Comparison of ENCODE assay signal across 10 cellular contexts in the genomic region with DNA sequence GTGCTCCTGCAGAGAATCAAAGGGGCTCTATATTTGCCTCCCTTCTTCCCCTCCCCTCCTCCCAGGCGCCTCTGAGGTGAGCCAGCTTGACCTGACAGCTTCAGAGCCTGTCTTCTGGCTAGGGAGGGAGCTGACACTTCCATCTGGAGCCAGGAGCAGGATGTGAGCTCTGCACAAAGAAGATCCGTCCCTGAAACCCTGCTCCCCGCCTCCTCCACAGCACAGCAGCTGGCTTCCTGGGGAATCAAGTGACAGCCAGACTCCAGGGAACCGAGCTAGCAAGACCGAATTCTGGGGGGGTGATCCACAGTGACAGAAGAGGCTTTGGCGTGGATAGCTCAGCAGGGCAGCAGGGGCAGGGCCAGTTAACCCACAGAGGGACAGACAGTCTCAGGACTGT. TPM values are rescaled to one million over a fixed set of nuclear protein-coding genes. Genes with fewer than 3 reads are reported as not detected.
A peak's percentile ranks its signal among the peaks of the same experiment; 100 is the strongest.
DNase-seq lines count a peak whose midpoint lies in the region; ATAC-seq, FAIRE-seq and TF ChIP-seq lines count a peak whose summit lies in the region.
"Had no signal": no experiment of that assay in that cellular context is flagged by ENCODE, and none has a peak within 500 bp of the region (broad histone marks: within the 10 kb centered on the region; RNA-seq: fewer than 3 reads in every experiment).

No MANE protein-coding gene starts in this region.

- FAIRE-seq in urothelium cell line (lab: Jason Lieb, UNC) (peak; percentile 37), RCC 7860 (lab: Jason Lieb, UNC) (no peak)

- DNase-seq in NCI-H748 (lab: John Stamatoyannopoulos, UW; ENCODE audit: unreplicated experiment) (peak; percentile 20), NCI-H748 treated with DMSO at 0.1 percent for 48 hours (lab: John Stamatoyannopoulos, UW) (no peak), anterior cingulate cortex (lab: John Stamatoyannopoulos, UW) (peak in 34 of 58 donors; percentile 7 to 58 (median 26)), left lobe of liver (ENCODE audit: low spot score) (no peak), urothelium cell line (ENCODE audit: low spot score) (no peak), RCC 7860 (ENCODE audit: low spot score) (no peak), GM10266 (ENCODE audit: extremely low spot score) (no peak)
- no peak for DNase-seq in stimulated activated naive CD4-positive, alpha-beta T cell (lab: John Stamatoyannopoulos, UW)
- DNase-seq: activated CD8-positive, alpha-beta T cell treated with anti-CD3 and anti-CD28 coated beads for 36 hours; tibial artery had no signal

- TF ChIP-seq CTCF in GM10266 (IDR thresholded peaks at IDR 0.05; ENCODE audit: control insufficient read depth, insufficient read depth, low read depth, missing control alignments): no peak

- ATAC-seq in left lobe of liver: peak; percentile 38
- ATAC-seq: activated CD8-positive, alpha-beta T cell treated with anti-CD3 and anti-CD28 coated beads for 36 hours had no signal

RNA-seq across cellular contexts. Expression of a gene that starts 37.2 kb away (rescaled TPM):
- total RNA-seq in left lobe of liver: not detected
- total RNA-seq: activated CD8-positive, alpha-beta T cell treated with anti-CD3 and anti-CD28 coated beads for 36 hours had no signal

Comparison
In these comparisons a context has a peak if more than half of its experiments do, and no peak if none do; other contexts are left out.
1. DNase-seq: peak in NCI-H748 (single experiment) and anterior cingulate cortex (34 of 58); none in NCI-H748 treated with DMSO at 0.1 percent for 48 hours (single experiment), left lobe of liver (single experiment), urothelium cell line (single experiment), RCC 7860 (single experiment), stimulated activated naive CD4-positive, alpha-beta T cell (0 of 6) and GM10266 (single experiment).